Comparison of ENCODE assay signal across 23 cellular contexts in the genomic region with DNA sequence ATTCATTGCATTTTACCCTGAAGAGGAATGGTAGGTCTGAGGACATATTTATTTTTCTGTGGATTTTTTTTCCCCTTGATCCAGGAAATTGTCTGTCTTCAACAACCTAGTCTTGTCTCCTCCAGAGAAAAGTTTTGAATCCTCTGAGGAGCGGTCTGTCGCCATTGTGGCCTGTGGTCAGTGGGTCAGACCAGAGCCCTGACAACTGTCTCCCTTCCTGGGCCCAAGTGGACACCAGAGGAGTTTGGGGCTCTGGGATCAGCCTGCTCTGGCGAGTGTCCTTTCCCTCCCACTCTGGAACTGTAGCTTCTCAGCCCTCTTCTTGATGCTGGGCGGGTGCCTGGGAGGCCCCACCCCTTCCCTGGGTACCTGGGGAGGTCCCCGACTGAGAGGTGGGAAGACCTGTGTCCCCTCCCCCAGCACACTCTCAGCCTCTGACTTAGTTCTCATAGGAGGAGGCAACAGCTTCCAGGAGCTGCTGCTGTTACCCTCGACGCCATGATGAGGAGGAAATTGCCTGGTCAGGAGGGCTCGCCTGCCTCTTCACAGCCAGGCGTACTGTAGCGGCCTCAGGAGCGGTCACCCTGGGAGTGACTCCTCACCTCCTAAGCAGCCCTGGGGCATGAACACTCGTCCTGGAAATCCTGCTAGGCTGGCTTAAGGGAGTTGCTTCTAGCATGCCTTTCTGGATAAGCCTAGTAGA.
DNase-seq lines count a peak whose midpoint lies in the region; ATAC-seq and TF ChIP-seq lines count a peak whose summit lies in the region.
"Had no signal": no experiment of that assay in that cellular context is flagged by ENCODE, and none has a peak within 500 bp of the region (broad histone marks: within the 10 kb centered on the region; RNA-seq: fewer than 3 reads in every experiment).

No MANE protein-coding gene starts in this region.

- H3K79me1 ChIP-seq in H9 (ENCODE audit: insufficient read depth, low read depth, low read length, poor library complexity, severe bottlenecking) (no peaks in the 10 kb centered on the region), mesendoderm (ENCODE audit: low read length) (no peaks in the 10 kb centered on the region)

- H3K9me3 ChIP-seq in H9 (ENCODE audit: control insufficient read depth, low read depth, low read length) (no peaks in the 10 kb centered on the region), endodermal cell (ENCODE audit: control insufficient read depth, low read length) (no peaks in the 10 kb centered on the region), upper lobe of right lung (no peaks in the 10 kb centered on the region), T-helper 17 cell (ENCODE audit: control insufficient read depth, low read length, poor library complexity, severe bottlenecking) (no peaks in the 10 kb centered on the region)
- H3K9me3 ChIP-seq: BLaER1 treated with 17β-estradiol and CSF1 and Interleukin-3, amounts not matched to agents 10 nM and 100 nM; HAP-1; MG63; Peyer's patch had no signal

- peaks cover 3% of the 10 kb centered on the region for H3K36me3 ChIP-seq in endodermal cell (ENCODE audit: control insufficient read depth, insufficient read depth, low read length)
- no peaks in the 10 kb centered on the region for H3K36me3 ChIP-seq in mesendoderm (ENCODE audit: control insufficient read depth, insufficient read depth, low read length)
- no peaks in the 10 kb centered on the region for H3K36me3 ChIP-seq in upper lobe of right lung
- H3K36me3 ChIP-seq: BLaER1 treated with 17β-estradiol and CSF1 and Interleukin-3, amounts not matched to agents 10 nM and 100 nM; HAP-1; MG63; Peyer's patch had no signal

- WGBS in H9 (ENCODE audit: extremely low coverage, insufficient read length, low lambda C conversion rate) = no CpG with 5 or more reads among the region's 12 CpGs
- 90% methylated on average over 10 to 12 of the region's 12 CpGs for WGBS in endodermal cell (ENCODE audit: insufficient coverage in 1 of 2, insufficient read length in 1 of 2), 2 experiments
- WGBS in mesendoderm (ENCODE audit: extremely low coverage, insufficient coverage, low lambda C conversion rate) = no CpG with 5 or more reads among the region's 12 CpGs

- H3K14ac ChIP-seq in H9 (ENCODE audit: insufficient read depth, low read length) = peak overlapping the region; percentile 67; the same call in 1 of the 2 replicates

- no peak overlapping the region for H3K9ac ChIP-seq in H9 (ENCODE audit: extremely low read depth, insufficient read length, low read length)
- no peak overlapping the region for H3K9ac ChIP-seq in endodermal cell (ENCODE audit: extremely low read depth, low read length, poor library complexity, severe bottlenecking)
- no peak overlapping the region for H3K9ac ChIP-seq in mesendoderm (ENCODE audit: low read length)
- H3K9ac ChIP-seq: BLaER1 treated with 17β-estradiol and CSF1 and Interleukin-3, amounts not matched to agents 10 nM and 100 nM had no signal

- H2BK120ac ChIP-seq in H9 (ENCODE audit: low read depth, low read length, poor library complexity, severe bottlenecking) (no peak overlapping the region), mesendoderm (ENCODE audit: low read depth, low read length) (no peak overlapping the region)

- H4K20me1 ChIP-seq in H9 (ENCODE audit: control insufficient read depth, insufficient read depth, insufficient read length) = no peaks in the 10 kb centered on the region
- H4K20me1 ChIP-seq: BLaER1 treated with 17β-estradiol and CSF1 and Interleukin-3, amounts not matched to agents 10 nM and 100 nM had no signal

- no peak overlapping the region for H2BK5ac ChIP-seq in H9 (ENCODE audit: insufficient read length, low read length)
- H2BK5ac ChIP-seq in mesendoderm (ENCODE audit: low read length) = no peak overlapping the region

- peak overlapping the region; percentile 48 for H4K8ac ChIP-seq in H9 (replicated peaks; ENCODE audit: insufficient read length, low read depth, low read length)
- no peak overlapping the region for H4K8ac ChIP-seq in mesendoderm (ENCODE audit: low read depth, low read length)

- H3K4me1 Mint-ChIP-seq in H9 = peaks cover 34 to 47% of the 10 kb centered on the region in 2 experiments
- H3K4me1 Mint-ChIP-seq in endodermal cell = peaks cover 15% of the 10 kb centered on the region
- no peaks in the 10 kb centered on the region for H3K4me1 Mint-ChIP-seq in T-helper 17 cell
- H3K4me1 Mint-ChIP-seq in CD14-positive monocyte = peaks cover 9% of the 10 kb centered on the region

- H3K36me3 Mint-ChIP-seq in H9 (ENCODE audit: insufficient read depth in 1 of 3, low read depth in 3 of 3) = no peaks in the 10 kb centered on the region
- H3K36me3 Mint-ChIP-seq in endodermal cell (ENCODE audit: low read depth) = peaks cover 2% of the 10 kb centered on the region
- H3K36me3 Mint-ChIP-seq in T-helper 17 cell (ENCODE audit: low read depth) = no peaks in the 10 kb centered on the region
- peaks cover 0 to under 1% of the 10 kb centered on the region in 2 donors for H3K36me3 Mint-ChIP-seq in CD14-positive monocyte
- H3K36me3 Mint-ChIP-seq: CD4-positive, alpha-beta memory T cell had no signal

- intact Hi-C loops in upper lobe of right lung (cut with DNase I) = no loop called here
- intact Hi-C loops in CD14-positive monocyte (cut with micrococcal nuclease) = no loop called here

- ATAC-seq in upper lobe of right lung (peak; percentile 33), T-helper 17 cell (no peak)

- H2BK20ac ChIP-seq in H9 (ENCODE audit: low read depth, low read length, poor library complexity, severe bottlenecking) = no peak overlapping the region

- H3K4me3 ChIP-seq in endodermal cell (ENCODE audit: low read length) = no peak overlapping the region
- no peak overlapping the region for H3K4me3 ChIP-seq in mesendoderm (ENCODE audit: low read length)
- H3K4me3 ChIP-seq in upper lobe of right lung = no peak overlapping the region
- H3K4me3 ChIP-seq: BLaER1 treated with 17β-estradiol and CSF1 and Interleukin-3, amounts not matched to agents 10 nM and 100 nM; HAP-1; MG63; Peyer's patch had no signal

- no peak overlapping the region for H2AFZ ChIP-seq in H9 (ENCODE audit: low read length)

- H3K23ac ChIP-seq in H9 (ENCODE audit: insufficient read length, low read depth, low read length) (no peak overlapping the region), mesendoderm (ENCODE audit: low read length) (no peak overlapping the region)

- no peaks in the 10 kb centered on the region for H3K9me3 Mint-ChIP-seq in H9
- no peaks in the 10 kb centered on the region for H3K9me3 Mint-ChIP-seq in endodermal cell
- no peaks in the 10 kb centered on the region for H3K9me3 Mint-ChIP-seq in CD14-positive monocyte
- H3K9me3 Mint-ChIP-seq: CD4-positive, alpha-beta memory T cell; HFFc6 had no signal

- H3K27me3 Mint-ChIP-seq in H9 (ENCODE audit: low read depth) = no peaks in the 10 kb centered on the region
- no peaks in the 10 kb centered on the region for H3K27me3 Mint-ChIP-seq in endodermal cell (ENCODE audit: insufficient read depth)
- no peaks in the 10 kb centered on the region for H3K27me3 Mint-ChIP-seq in T-helper 17 cell
- peaks cover 0 to 5% (median 3%) of the 10 kb centered on the region in 3 donors for H3K27me3 Mint-ChIP-seq in CD14-positive monocyte (ENCODE audit: low read depth in 3 of 3)
- H3K27me3 Mint-ChIP-seq: CD4-positive, alpha-beta memory T cell had no signal

- no peak overlapping the region for H3K18ac ChIP-seq in H9 (ENCODE audit: insufficient read length, low read depth, low read length)
- no peak overlapping the region for H3K18ac ChIP-seq in mesendoderm (ENCODE audit: low read length)

- H3K27me3 ChIP-seq in H9 (ENCODE audit: insufficient read depth, low read length) (no peaks in the 10 kb centered on the region), endodermal cell (ENCODE audit: control insufficient read depth, insufficient read depth, low read length, poor library complexity, severe bottlenecking) (no peaks in the 10 kb centered on the region), mesendoderm (ENCODE audit: insufficient read depth, low read length, poor library complexity) (no peaks in the 10 kb centered on the region), upper lobe of right lung (no peaks in the 10 kb centered on the region)
- H3K27me3 ChIP-seq: BLaER1 treated with 17β-estradiol and CSF1 and Interleukin-3, amounts not matched to agents 10 nM and 100 nM; MG63; Peyer's patch had no signal

- H3K4ac ChIP-seq in H9 (ENCODE audit: low read depth, low read length) = no peak overlapping the region
- H3K4ac ChIP-seq in mesendoderm (ENCODE audit: low read depth, low read length) = no peak overlapping the region

- H3K4me1 ChIP-seq in H9 (ENCODE audit: insufficient read depth, low read length) = peaks cover 2% of the 10 kb centered on the region; the same call in 1 of the 2 replicates
- peaks cover 6% of the 10 kb centered on the region for H3K4me1 ChIP-seq in endodermal cell (ENCODE audit: control insufficient read depth, insufficient read depth, low read length)
- no peaks in the 10 kb centered on the region for H3K4me1 ChIP-seq in mesendoderm (ENCODE audit: control insufficient read depth, low read depth, low read length)
- H3K4me1 ChIP-seq in upper lobe of right lung = no peaks in the 10 kb centered on the region
- H3K4me1 ChIP-seq: HAP-1, Peyer's patch had no signal

- H4K91ac ChIP-seq in H9 (ENCODE audit: insufficient read length, low read depth, low read length) = no peak overlapping the region

- H3K79me2 ChIP-seq in H9 (ENCODE audit: insufficient read depth, low read length) = no peaks in the 10 kb centered on the region
- H3K79me2 ChIP-seq in mesendoderm (ENCODE audit: control insufficient read depth, insufficient read depth, low read length) = no peaks in the 10 kb centered on the region

- H2AK5ac ChIP-seq in H9 (ENCODE audit: insufficient read length, low read length) (no peak overlapping the region), mesendoderm (ENCODE audit: low read length) (no peak overlapping the region)

- DNase-seq in H9 (peak; percentile 56), endodermal cell (peak; percentile 60), mesendoderm (peak; percentile 36), upper lobe of right lung (no peak), T-helper 17 cell (no peak), cerebellar nuclear complex (lab: John Stamatoyannopoulos, UW) (no peak), CD14-positive monocyte (ENCODE audit: low spot score) (no peak)
- DNase-seq: CD4-positive, alpha-beta memory T cell; COR-L47; GDM1; HFFc6; IMR-90; KG1; MG63; NCI-H1105 treated with DMSO at 0.1 percent for 48 hours; NCI-H146; NCI-H2029; NCI-H446 treated with DMSO at 0.1 percent for 48 hours; NCI-H526 treated with DMSO at 0.1 percent for 48 hours; Peyer's patch; SHP77 treated with DMSO at 0.1 percent for 48 hours had no signal

- H3K27ac Mint-ChIP-seq in H9 (peak overlapping the region in 1 of 3 experiments; percentile 74; a peak in 2 of 7 replicates), endodermal cell (no peak overlapping the region), T-helper 17 cell (no peak overlapping the region), CD14-positive monocyte (no peak overlapping the region)
- H3K27ac Mint-ChIP-seq: CD4-positive, alpha-beta memory T cell; HFFc6 had no signal

- H3K4me3 Mint-ChIP-seq in H9 (no peak overlapping the region), endodermal cell (no peak overlapping the region), T-helper 17 cell (no peak overlapping the region), CD14-positive monocyte (no peak overlapping the region)
- H3K4me3 Mint-ChIP-seq: CD4-positive, alpha-beta memory T cell; HFFc6 had no signal

- H3K56ac ChIP-seq in H9 (ENCODE audit: insufficient read length, low read depth, low read length) (no peak overlapping the region), mesendoderm (ENCODE audit: low read length) (no peak overlapping the region)

- H2BK15ac ChIP-seq in H9 (ENCODE audit: low read depth, low read length) = no peak overlapping the region
- H2BK15ac ChIP-seq in mesendoderm (replicated peaks; ENCODE audit: low read depth) = no peak overlapping the region

- H3K27ac ChIP-seq in H9 (ENCODE audit: insufficient read length, low read depth, low read length) = no peak overlapping the region
- H3K27ac ChIP-seq in endodermal cell (ENCODE audit: low read depth, low read length) = no peak overlapping the region
- no peak overlapping the region for H3K27ac ChIP-seq in mesendoderm (ENCODE audit: low read depth, low read length)
- no peak overlapping the region for H3K27ac ChIP-seq in upper lobe of right lung
- H3K27ac ChIP-seq: BLaER1 treated with 17β-estradiol and CSF1 and Interleukin-3, amounts not matched to agents 10 nM and 100 nM; Peyer's patch had no signal

- no peaks in the 10 kb centered on the region for H3K23me2 ChIP-seq in H9 (ENCODE audit: insufficient read length, low read depth, low read length, poor library complexity, severe bottlenecking)

- no peak overlapping the region for H3T11ph ChIP-seq in H9 (ENCODE audit: low read length)

- H4K5ac ChIP-seq in H9 (ENCODE audit: insufficient read length, low read depth, low read length) (no peak overlapping the region), mesendoderm (ENCODE audit: low read length) (no peak overlapping the region)

- H3K4me2 ChIP-seq in H9 (ENCODE audit: insufficient read depth, insufficient read length, low read length) (no peak overlapping the region), mesendoderm (ENCODE audit: low read length) (no peak overlapping the region)
- H3K4me2 ChIP-seq: BLaER1 treated with 17β-estradiol and CSF1 and Interleukin-3, amounts not matched to agents 10 nM and 100 nM had no signal

- TF ChIP-seq CTCF in H9 (conservative IDR thresholded peaks at IDR 0.05) (no peak), endodermal cell (conservative IDR thresholded peaks at IDR 0.05) (no peak), upper lobe of right lung (IDR thresholded peaks at IDR 0.05) (no peak), CD14-positive monocyte (IDR thresholded peaks at IDR 0.05) (no peak)

- no peak overlapping the region for H2BK12ac ChIP-seq in H9 (ENCODE audit: insufficient read length, low read depth, low read length)

Comparison
In these comparisons a context has a peak if more than half of its experiments do, and no peak if none do; other contexts are left out.
1. DNase-seq: peak in H9 (single experiment), endodermal cell (single experiment) and mesendoderm (single experiment); none in upper lobe of right lung (single experiment), T-helper 17 cell (0 of 3), cerebellar nuclear complex (0 of 2) and CD14-positive monocyte (single experiment).